In genomic region chr18:63074987-63075404, GRCh38 we compare ENCODE assay signal across 8 cellular contexts.
DNase-seq lines count a peak whose midpoint lies in the region; ATAC-seq and TF ChIP-seq lines count a peak whose summit lies in the region.

No MANE protein-coding gene starts in this region.

- WGBS in smooth muscle cell (ENCODE audit: low lambda C conversion rate) = 3% methylated on average over 19 of the region's 19 CpGs

- no peaks in the 10 kb centered on the region for H3K79me2 ChIP-seq in smooth muscle cell (ENCODE audit: low read depth)

- no peaks in the 10 kb centered on the region for H4K20me1 ChIP-seq in BLaER1 treated with 17β-estradiol and CSF1 and Interleukin-3, amounts not matched to agents 10 nM and 100 nM
- H4K20me1 ChIP-seq in smooth muscle cell (ENCODE audit: low read depth) = no peaks in the 10 kb centered on the region

- ATAC-seq in GM21447 (IDR thresholded peaks at IDR 0.05; ENCODE audit: unreplicated experiment) = peak; percentile 45

- TF ChIP-seq CTCF in WI38 (IDR thresholded peaks at IDR 0.05; ENCODE audit: low read depth, low read length) = no peak
- TF ChIP-seq CTCF in cardiac fibroblast (IDR thresholded peaks at IDR 0.05; ENCODE audit: low read depth, low read length) = no peak
- no peak for TF ChIP-seq CTCF in smooth muscle cell (IDR thresholded peaks at IDR 0.05; ENCODE audit: borderline replicate concordance, insufficient read depth, poor library complexity, severe bottlenecking)

- peaks cover 0 to 8% (median 2%) of the 10 kb centered on the region in 6 donors for H3K9me3 Mint-ChIP-seq in immature natural killer cell

- peak; percentile 11 for DNase-seq in NCI-H1105 (lab: John Stamatoyannopoulos, UW)
- peak; percentile 30 to 42 for DNase-seq in cardiac fibroblast (ENCODE audit: low read depth in 2 of 2)
- peak; percentile 48 to 56 (median 55) for DNase-seq in immature natural killer cell
- peak; percentile 39 for DNase-seq in smooth muscle cell (lab: John Stamatoyannopoulos, UW; ENCODE audit: unreplicated experiment)
- DNase-seq in NCI-H2081 (lab: John Stamatoyannopoulos, UW) = no peak

- H3K27ac Mint-ChIP-seq in immature natural killer cell = peak overlapping the region; percentile 19 to 84 (median 57)

- H2AFZ ChIP-seq in smooth muscle cell (ENCODE audit: low read depth) = peak overlapping the region; percentile 96

- peak overlapping the region; percentile 30 to 77 (median 71); a peak in 20 of 22 replicates for H3K9ac ChIP-seq in BLaER1 treated with 17β-estradiol and CSF1 and Interleukin-3, amounts not matched to agents 10 nM and 100 nM
- H3K9ac ChIP-seq in smooth muscle cell (ENCODE audit: low read depth) = no peak overlapping the region

- peaks cover 15 to 20% of the 10 kb centered on the region in 2 donors for H3K4me1 Mint-ChIP-seq in immature natural killer cell

- H3K27me3 ChIP-seq in BLaER1 treated with 17β-estradiol and CSF1 and Interleukin-3, amounts not matched to agents 10 nM and 100 nM = no peaks in the 10 kb centered on the region
- no peaks in the 10 kb centered on the region for H3K27me3 ChIP-seq in smooth muscle cell (ENCODE audit: low read depth)

- peaks cover 1 to 11% (median 5%) of the 10 kb centered on the region in 3 donors for H3K27me3 Mint-ChIP-seq in immature natural killer cell (ENCODE audit: low read depth in 3 of 3)

- H3K4me3 ChIP-seq in BLaER1 treated with 17β-estradiol and CSF1 and Interleukin-3, amounts not matched to agents 10 nM and 100 nM = peak overlapping the region; percentile 45 to 70 (median 57)
- H3K4me3 ChIP-seq in WI38 (ENCODE audit: low read depth, low read length) = peak overlapping the region; percentile 48
- peak overlapping the region; percentile 40 to 42 for H3K4me3 ChIP-seq in cardiac fibroblast (replicated peaks in 1 of 2; ENCODE audit: low read depth in 2 of 2, low read length in 2 of 2)
- peak overlapping the region; percentile 53 for H3K4me3 ChIP-seq in smooth muscle cell

- peak overlapping the region; percentile 61 to 82 (median 76) for H3K4me2 ChIP-seq in BLaER1 treated with 17β-estradiol and CSF1 and Interleukin-3, amounts not matched to agents 10 nM and 100 nM
- H3K4me2 ChIP-seq in smooth muscle cell = peak overlapping the region; percentile 95

- H3K36me3 Mint-ChIP-seq in immature natural killer cell = peaks cover 2 to 5% (median 3%) of the 10 kb centered on the region in 3 donors

- peaks cover 18 to 51% (median 27%) of the 10 kb centered on the region in 10 experiments for H3K4me1 ChIP-seq in BLaER1 treated with 17β-estradiol and CSF1 and Interleukin-3, amounts not matched to agents 10 nM and 100 nM
- peaks cover 3% of the 10 kb centered on the region for H3K4me1 ChIP-seq in smooth muscle cell (ENCODE audit: low read depth)

- no peaks in the 10 kb centered on the region for H3F3A ChIP-seq in smooth muscle cell (ENCODE audit: low read depth)

- H3K27ac ChIP-seq in BLaER1 treated with 17β-estradiol and CSF1 and Interleukin-3, amounts not matched to agents 10 nM and 100 nM = peak overlapping the region in 10 of 11 experiments; percentile 22 to 69 (median 58); a peak in 19 of 22 replicates
- H3K27ac ChIP-seq in smooth muscle cell (ENCODE audit: low read depth) = peak overlapping the region; percentile 55

- H3K36me3 ChIP-seq in BLaER1 treated with 17β-estradiol and CSF1 and Interleukin-3, amounts not matched to agents 10 nM and 100 nM = peaks cover 0 to 3% (median 0%) of the 10 kb centered on the region in 11 experiments; a peak in 3 of 22 replicates
- no peaks in the 10 kb centered on the region for H3K36me3 ChIP-seq in smooth muscle cell (ENCODE audit: low read depth)

- H3K4me3 Mint-ChIP-seq in immature natural killer cell = peak overlapping the region; percentile 81 to 89 (median 85)

- peaks cover 4 to 17% (median 11%) of the 10 kb centered on the region in 11 experiments for H3K9me3 ChIP-seq in BLaER1 treated with 17β-estradiol and CSF1 and Interleukin-3, amounts not matched to agents 10 nM and 100 nM (replicated peaks in 1 of 11)
- no peaks in the 10 kb centered on the region for H3K9me3 ChIP-seq in smooth muscle cell (replicated peaks; ENCODE audit: low read depth)

Comparison
In these comparisons a context has a peak if more than half of its experiments do, and no peak if none do; other contexts are left out.
1. DNase-seq: peak in NCI-H1105 (single experiment), cardiac fibroblast (2 of 2), immature natural killer cell (3 of 3) and smooth muscle cell (single experiment); none in NCI-H2081 (0 of 2).
2. Peak in every context shown above with its lines, with median percentiles within 50 percentile points of each other: H3K4me3 ChIP-seq.